In genomic region chr2:232697807-232698110, GRCh38 we compare ENCODE assay signal across 8 cellular contexts. TPM values are rescaled to one million over a fixed set of nuclear protein-coding genes. Genes with fewer than 3 reads are reported as not detected.
A peak's percentile ranks its signal among the peaks of the same experiment; 100 is the strongest.
DNase-seq lines count a peak whose midpoint lies in the region; ATAC-seq, FAIRE-seq and TF ChIP-seq lines count a peak whose summit lies in the region.

No MANE protein-coding gene starts in this region.

- peaks cover 41% of the 10 kb centered on the region for H4K20me1 ChIP-seq in astrocyte (ENCODE audit: insufficient read depth, low read length)

- H3K27me3 ChIP-seq in astrocyte (ENCODE audit: insufficient read depth, low read length) (no peaks in the 10 kb centered on the region), left lung (no peaks in the 10 kb centered on the region), thoracic aorta (replicated peaks; ENCODE audit: insufficient read depth) (no peaks in the 10 kb centered on the region)

- H3K9me3 ChIP-seq in astrocyte (ENCODE audit: insufficient read depth, low read depth, low read length), result no peaks in the 10 kb centered on the region
- no peaks in the 10 kb centered on the region for H3K9me3 ChIP-seq in left lung
- no peaks in the 10 kb centered on the region for H3K9me3 ChIP-seq in thoracic aorta

- TF ChIP-seq CTCF in astrocyte (IDR thresholded peaks at IDR 0.05; ENCODE audit: insufficient read depth, low read depth, low read length) (no peak), left lung (IDR thresholded peaks at IDR 0.05) (no peak), thoracic aorta (IDR thresholded peaks at IDR 0.05) (no peak)

- no peaks in the 10 kb centered on the region for H3K27me3 Mint-ChIP-seq in astrocyte (ENCODE audit: low read depth, unreplicated experiment)

- H3K27ac ChIP-seq in astrocyte (ENCODE audit: low read depth, low read length), result peak overlapping the region; percentile 95
- H3K27ac ChIP-seq in left lung, result peak overlapping the region; percentile 86 to 92
- peak overlapping the region; percentile 82 to 95 for H3K27ac ChIP-seq in thoracic aorta

- no peaks in the 10 kb centered on the region for H3K36me3 ChIP-seq in astrocyte (ENCODE audit: insufficient read depth, low read length)
- peaks cover 0 to 3% of the 10 kb centered on the region in 2 donors for H3K36me3 ChIP-seq in left lung
- no peaks in the 10 kb centered on the region for H3K36me3 ChIP-seq in thoracic aorta

- H3K4me1 ChIP-seq in astrocyte (ENCODE audit: insufficient read depth, low read length), result peaks cover 9% of the 10 kb centered on the region
- peaks cover 24 to 35% of the 10 kb centered on the region in 2 donors for H3K4me1 ChIP-seq in left lung
- peaks cover 14 to 30% of the 10 kb centered on the region in 2 donors for H3K4me1 ChIP-seq in thoracic aorta (ENCODE audit: control insufficient read depth in 1 of 2, low read depth in 2 of 2)

- H3K4me2 ChIP-seq in astrocyte (ENCODE audit: low read length), result peak overlapping the region; percentile 95

- no peak for FAIRE-seq in astrocyte (lab: Jason Lieb, UNC)

- H3K79me2 ChIP-seq in astrocyte (ENCODE audit: insufficient read depth, low read length), result peaks cover 55% of the 10 kb centered on the region

- peak overlapping the region; percentile 80 for H2AFZ ChIP-seq in astrocyte (ENCODE audit: low read depth, low read length)

- no peaks in the 10 kb centered on the region for H3K9me3 Mint-ChIP-seq in astrocyte (ENCODE audit: unreplicated experiment)

- peak overlapping the region; percentile 87 for H3K4me3 ChIP-seq in astrocyte (ENCODE audit: insufficient read depth, low read depth, low read length)
- H3K4me3 ChIP-seq in left lung, result peak overlapping the region; percentile 97
- H3K4me3 ChIP-seq in thoracic aorta, result peak overlapping the region; percentile 83

- peak overlapping the region; percentile 96 for H3K9ac ChIP-seq in astrocyte (ENCODE audit: low read length)

- ATAC-seq in HG03520 (IDR thresholded peaks at IDR 0.05; ENCODE audit: unreplicated experiment), result peak; percentile 13
- peak; percentile 38 for ATAC-seq in left lung
- no peak for ATAC-seq in thoracic aorta (ENCODE audit: insufficient number of reproducible peaks, low FRiP score, low read depth)
- no peak for ATAC-seq in GM19351 (IDR thresholded peaks at IDR 0.05; ENCODE audit: unreplicated experiment)

- H3K27ac Mint-ChIP-seq in astrocyte (ENCODE audit: unreplicated experiment), result peak overlapping the region; percentile 75

- no peaks in the 10 kb centered on the region for H3K36me3 Mint-ChIP-seq in astrocyte (ENCODE audit: low read depth, unreplicated experiment)

- H3K4me3 Mint-ChIP-seq in astrocyte (ENCODE audit: unreplicated experiment), result peak overlapping the region; percentile 98

- intact Hi-C loops in left lung (cut with DNase I), result no loop called here

- DNase-seq in GM19238 (ENCODE audit: insufficient read length, low spot score) (peak; percentile 24), astrocyte (ENCODE audit: low read depth) (no peak), left lung (no peak), thoracic aorta (ENCODE audit: low spot score) (no peak), kidney tubule cell (ENCODE audit: low spot score) (no peak), NCI-H1048 (lab: John Stamatoyannopoulos, UW) (no peak)

- H3K4me1 Mint-ChIP-seq in astrocyte (ENCODE audit: low read depth, unreplicated experiment), result peaks cover 23% of the 10 kb centered on the region

RNA-seq across cellular contexts. Expression of gene GIGYF2, which starts 0.6 kb away (rescaled TPM):
- total RNA-seq in astrocyte (40.9 and 47.1 TPM in 2 replicates), left lung (10 to 100 TPM; 56.2 to 76.6 TPM), thoracic aorta (100 to 1,000 TPM in 1 of 2 donors, 10 to 100 TPM in 1; 54.7 to 121 TPM)

Comparison
In these comparisons a context has a peak if more than half of its experiments do, and no peak if none do; other contexts are left out.
1. ATAC-seq: peak in HG03520 (single experiment) and left lung (single experiment); none in thoracic aorta (single experiment) and GM19351 (single experiment).
2. Peak in every context shown above with its lines, with median percentiles within 50 percentile points of each other: H3K27ac ChIP-seq and H3K4me3 ChIP-seq.